Comparison of ENCODE assay signal across 2 cellular contexts in genomic region chr9:36152741-36153438, GRCh38.
TF ChIP-seq lines count a peak whose summit lies in the region.

No MANE protein-coding gene starts in this region.

TF ChIP-seq in K562, 482 proteins besides CTCF, POLR2A, EP300 and RAD21:
- no peak for TF ChIP-seq MNT (conservative IDR thresholded peaks at IDR 0.05)
- TF ChIP-seq RBM25 (IDR thresholded peaks at IDR 0.05; ENCODE audit: low read depth, low read length, severe bottlenecking): peak; percentile 88
- peak; percentile 61 for TF ChIP-seq BCOR (IDR thresholded peaks at IDR 0.05)

TF ChIP-seq in neural cell, 6 proteins besides CTCF, POLR2A, EP300 and RAD21:
- TF ChIP-seq EZH2 (IDR thresholded peaks at IDR 0.05; ENCODE audit: borderline replicate concordance, insufficient read depth, low read length, poor library complexity, severe bottlenecking) (no peak), POLR2AphosphoS5 (IDR thresholded peaks at IDR 0.05) (no peak), SMC3 (conservative IDR thresholded peaks at IDR 0.05; ENCODE audit: poor library complexity) (no peak), MXI1 (conservative IDR thresholded peaks at IDR 0.05; ENCODE audit: poor library complexity, severe bottlenecking) (no peak), TAF1 (IDR thresholded peaks at IDR 0.05; ENCODE audit: low read depth) (no peak), REST (IDR thresholded peaks at IDR 0.05; ENCODE audit: borderline replicate concordance) (no peak)
